ENCODE assay signal across 8 cellular contexts in genomic region chr9:15422355-15423327, GRCh38. TPM values are rescaled to one million over a fixed set of nuclear protein-coding genes. Genes with fewer than 3 reads are reported as not detected.
A peak's percentile ranks its signal among the peaks of the same experiment; 100 is the strongest.
DNase-seq lines count a peak whose midpoint lies in the region; ATAC-seq and TF ChIP-seq lines count a peak whose summit lies in the region.

SNAPC3 (plus strand) TSS chr9:15422876; CDS start chr9:15422880, 4 bp downstream.

- no peaks in the 10 kb centered on the region for H3K9me3 Mint-ChIP-seq in activated CD4-positive, alpha-beta T cell treated with anti-CD3 and anti-CD28 coated beads, Interleukin-2, amount 10 ng/mL, durations not matched to agents 7 days and 5 days

- TF ChIP-seq CTCF in coronary artery (IDR thresholded peaks at IDR 0.05) = no peak

- H3K36me3 Mint-ChIP-seq in activated CD4-positive, alpha-beta T cell treated with anti-CD3 and anti-CD28 coated beads, Interleukin-2, amount 10 ng/mL, durations not matched to agents 7 days and 5 days (ENCODE audit: low read depth) = peaks cover 28% of the 10 kb centered on the region

- H3K4me3 Mint-ChIP-seq in activated CD4-positive, alpha-beta T cell treated with anti-CD3 and anti-CD28 coated beads, Interleukin-2, amount 10 ng/mL, durations not matched to agents 7 days and 5 days = peak within 1 kb of the TSS; percentile 94

- H3K27ac ChIP-seq in coronary artery (peak within 1 kb of the TSS; percentile 89 to 92), layer of hippocampus (ENCODE audit: low read depth, low read length) (peak within 1 kb of the TSS; percentile 90)

- peaks cover 2% of the 10 kb centered on the region for H3K27me3 Mint-ChIP-seq in activated CD4-positive, alpha-beta T cell treated with anti-CD3 and anti-CD28 coated beads, Interleukin-2, amount 10 ng/mL, durations not matched to agents 7 days and 5 days

- peak within 1 kb of the TSS; percentile 88 for H3K4me3 ChIP-seq in coronary artery

- CTCF ChIA-PET in activated CD4-positive, alpha-beta T cell treated with anti-CD3 and anti-CD28 coated beads, Interleukin-2, amount 10 ng/mL, durations not matched to agents 7 days and 5 days (lab: Charles Lee) = interaction anchor here (0.7 to 1.9 kb wide), 5 partner anchors 9 to 110 kb away, joined by 3 to 4 read pairs (median 3); partner anchors contain the start of gene PSIP1

- H3K27me3 ChIP-seq in layer of hippocampus (ENCODE audit: control insufficient read depth, insufficient read depth, low read length) = no peaks in the 10 kb centered on the region

- POLR2A ChIA-PET in activated CD4-positive, alpha-beta T cell treated with anti-CD3 and anti-CD28 coated beads, Interleukin-2, amount 10 ng/mL, durations not matched to agents 7 days and 5 days (lab: Charles Lee) = no interaction called here

- ATAC-seq in GM19351 (IDR thresholded peaks at IDR 0.05; ENCODE audit: unreplicated experiment) (peak; percentile 91), HG03520 (IDR thresholded peaks at IDR 0.05; ENCODE audit: unreplicated experiment) (peak; percentile 97)

- DNase-seq in C1 segment of cervical spinal cord (lab: John Stamatoyannopoulos, UW) (peak; percentile 35 to 98 (median 90)), NCI-H526 treated with DMSO at 0.1 percent for 48 hours (lab: John Stamatoyannopoulos, UW) (peak; percentile 99), coronary artery (ENCODE audit: low spot score) (peak; percentile 96)
- DNase-seq in activated CD4-positive, alpha-beta T cell treated with anti-CD3 and anti-CD28 coated beads, Interleukin-2, amount 10 ng/mL, durations not matched to agents 7 days and 5 days = peak; percentile 94
- DNase-seq in stimulated activated CD4-positive, alpha-beta T cell treated with anti-CD3 and anti-CD28 coated beads, Interleukin-1b, Interleukin-23, amount 100 ng/mL, for 24 hours (ENCODE audit: low read depth in 4 of 4, low spot score in 1 of 4) = peak; percentile 77 to 88 (median 82)

- peak within 1 kb of the TSS; percentile 93 for H3K27ac Mint-ChIP-seq in activated CD4-positive, alpha-beta T cell treated with anti-CD3 and anti-CD28 coated beads, Interleukin-2, amount 10 ng/mL, durations not matched to agents 7 days and 5 days

- peaks cover 41% of the 10 kb centered on the region for H3K4me1 Mint-ChIP-seq in activated CD4-positive, alpha-beta T cell treated with anti-CD3 and anti-CD28 coated beads, Interleukin-2, amount 10 ng/mL, durations not matched to agents 7 days and 5 days

RNA-seq across cellular contexts. Expression of gene SNAPC3, which starts in this region (rescaled TPM):
- 10 to 100 TPM; 28.0 to 31.5 TPM for total RNA-seq in activated CD4-positive, alpha-beta T cell treated with anti-CD3 and anti-CD28 coated beads, Interleukin-2, amount 10 ng/mL, durations not matched to agents 7 days and 5 days

Comparison
In these comparisons a context has a peak if more than half of its experiments do, and no peak if none do; other contexts are left out.
1. Peak in every context shown above with its lines: DNase-seq, ATAC-seq, H3K4me3 ChIP-seq and H3K27ac ChIP-seq.